17 cellular contexts compared by ENCODE assay signal in the genomic region with DNA sequence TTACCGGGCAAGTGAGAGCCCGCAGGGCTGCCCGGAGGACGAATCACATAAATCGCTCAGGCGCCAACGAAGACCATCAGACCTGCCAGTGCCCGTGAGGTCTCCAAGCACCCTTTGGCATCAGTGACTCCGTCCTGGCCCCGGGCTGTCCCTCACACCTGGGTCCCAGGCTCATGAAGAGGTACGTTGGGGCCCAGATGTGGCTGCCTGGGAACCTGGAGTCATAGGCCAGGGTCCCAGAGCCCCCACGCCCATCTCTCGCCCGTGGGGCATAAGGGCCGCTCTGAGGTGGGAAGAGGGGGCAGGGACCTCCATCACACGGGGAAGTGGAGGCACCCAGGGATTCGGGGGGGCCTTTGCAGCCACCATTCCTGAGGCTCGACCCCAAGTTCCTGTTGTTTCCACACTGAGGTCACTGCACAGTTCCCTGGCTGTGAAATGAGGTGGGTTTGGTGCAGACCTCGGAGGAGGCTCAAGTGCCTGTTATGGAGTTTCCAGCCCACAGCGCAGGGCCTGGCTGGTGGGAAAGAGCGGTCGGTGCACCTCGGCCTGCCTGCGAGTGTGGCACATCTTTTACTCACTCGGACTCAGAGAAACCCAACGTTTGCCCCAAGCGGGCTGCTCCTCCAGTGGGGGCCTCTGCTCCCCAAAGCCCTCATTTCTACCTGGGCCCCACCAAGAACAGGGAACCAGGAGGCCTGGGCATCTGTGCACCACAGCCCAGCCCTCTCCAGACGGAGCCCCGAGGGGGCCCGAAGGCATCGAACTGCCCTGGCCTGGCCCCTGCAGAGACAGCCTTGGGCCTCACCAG.
"Had no signal": no experiment of that assay in that cellular context is flagged by ENCODE, and none has a peak within 500 bp of the region (broad histone marks: within the 10 kb centered on the region; RNA-seq: fewer than 3 reads in every experiment).

No MANE protein-coding gene starts in this region.

- DNase-seq: activated CD4-positive, alpha-beta T cell treated with anti-CD3 and anti-CD28 coated beads for 1 hour; activated CD8-positive, alpha-beta memory T cell treated with anti-CD3 and anti-CD28 coated beads, Interleukin-2, amount 50 U/mL, for 48 hours; activated CD8-positive, alpha-beta T cell treated with anti-CD3 and anti-CD28 coated beads, Interleukin-2, amount 10 ng/mL, durations not matched to agents 7 days and 5 days; brain microvascular endothelial cell; cerebellar nuclear complex; dermis blood vessel endothelial cell; erythroblast; immature natural killer cell; nephron progenitor cell; SJCRH30; stimulated activated CD4-positive, alpha-beta T cell treated with anti-CD3 and anti-CD28 coated beads, Interleukin-4, amount 100 ng/mL, for 4 hours; trophoblast cell had no signal

- H3K4me1 Mint-ChIP-seq: memory B cell, nephron progenitor cell had no signal

- H3K27ac Mint-ChIP-seq: activated CD8-positive, alpha-beta T cell treated with anti-CD3 and anti-CD28 coated beads, Interleukin-2, amount 10 ng/mL, durations not matched to agents 7 days and 5 days; memory B cell; T-helper 2 cell treated with Interferon-gamma antibody and Interleukin-4, amounts not matched to agents 5 μg/mL and 100 μg/mL, for 36 hours had no signal

- H3K9me3 Mint-ChIP-seq: activated naive CD4-positive, alpha-beta T cell treated with anti-CD3 and anti-CD28 coated beads, Interleukin-2, amount 50 U/mL, for 72 hours; activated T-helper 17 cell treated with anti-CD3 and anti-CD28 coated beads, Interleukin-2, amount 50 U/mL, for 72 hours; immature natural killer cell; memory B cell; nephron progenitor cell; T-helper 2 cell treated with Interferon-gamma antibody and Interleukin-4, amounts not matched to agents 5 μg/mL and 100 μg/mL, for 36 hours had no signal

- H3K36me3 Mint-ChIP-seq: activated naive CD4-positive, alpha-beta T cell treated with anti-CD3 and anti-CD28 coated beads, Interleukin-2, amount 50 U/mL, for 72 hours had no signal

- H3K27me3 Mint-ChIP-seq: activated T-helper 17 cell treated with anti-CD3 and anti-CD28 coated beads, Interleukin-2, amount 50 U/mL, for 72 hours; memory B cell had no signal

- ATAC-seq: left colon had no signal

- H3K27ac ChIP-seq: brain microvascular endothelial cell, SJCRH30 had no signal

- H3K4me3 Mint-ChIP-seq: activated CD8-positive, alpha-beta T cell treated with anti-CD3 and anti-CD28 coated beads, Interleukin-2, amount 10 ng/mL, durations not matched to agents 7 days and 5 days; activated T-helper 17 cell treated with anti-CD3 and anti-CD28 coated beads, Interleukin-2, amount 50 U/mL, for 72 hours; immature natural killer cell; memory B cell; nephron progenitor cell; T-helper 2 cell treated with Interferon-gamma antibody and Interleukin-4, amounts not matched to agents 5 μg/mL and 100 μg/mL, for 36 hours had no signal
